ENCODE assay signal across 29 cellular contexts in genomic region chr18:10942998-10943397, GRCh38.
"Had no signal": no experiment of that assay in that cellular context is flagged by ENCODE, and none has a peak within 500 bp of the region (broad histone marks: within the 10 kb centered on the region; RNA-seq: fewer than 3 reads in every experiment).

No MANE protein-coding gene starts in this region.

- H3K4me3 ChIP-seq: adrenal gland, body of pancreas, MG63, SJSA1 had no signal

- H3K27me3 ChIP-seq: adrenal gland, body of pancreas, MG63, SJSA1 had no signal

- DNase-seq: activated B cell treated with CpG ODN at 0.5 μM for 24 hours; activated CD4-positive, alpha-beta T cell treated with anti-CD3 and anti-CD28 coated beads for 48 hours; activated CD4-positive, alpha-beta T cell treated with anti-CD3 and anti-CD28 coated beads, Interleukin-2, amount 50 U/mL, for 4 hours; activated CD4-positive, CD25-positive, alpha-beta regulatory T cell treated with anti-CD3 and anti-CD28 coated beads, Interleukin-2, amount 50 U/mL, for 72 hours; activated CD8-positive, alpha-beta T cell treated with anti-CD3 and anti-CD28 coated beads, Interleukin-2, amount 10 ng/mL, durations not matched to agents 7 days and 5 days; activated gamma-delta T cell treated with Interleukin-2 at 50 U/mL for 16 hours; activated naive CD4-positive, alpha-beta T cell treated with anti-CD3 and anti-CD28 coated beads for 36 hours; activated T-cell treated with anti-CD3 and anti-CD28 coated beads for 4 hours; activated T-cell treated with anti-CD3 and anti-CD28 coated beads, Interleukin-2, amount 50 U/mL, for 4 hours; adrenal gland; body of pancreas; caudate nucleus; Karpas-422; MG63; NCI-H1048; NCI-H1105 treated with DMSO at 0.1 percent for 48 hours; NCI-H1436; NCI-H1694; NCI-H1930; NCI-H2081 treated with DMSO at 0.1 percent for 48 hours; NCI-H226; NCI-H524 treated with DMSO at 0.1 percent for 48 hours; SHP77 treated with DMSO at 0.1 percent for 48 hours; SK-N-SH had no signal

- H3K4me2 ChIP-seq: SK-N-SH had no signal

- H3K4me1 ChIP-seq: adrenal gland, body of pancreas, SJSA1 had no signal

- H3K27ac ChIP-seq: adrenal gland, body of pancreas, SJSA1 had no signal

- ATAC-seq: activated CD8-positive, alpha-beta T cell treated with anti-CD3 and anti-CD28 coated beads, Interleukin-2, amount 10 ng/mL, durations not matched to agents 7 days and 5 days; activated naive CD4-positive, alpha-beta T cell treated with anti-CD3 and anti-CD28 coated beads, Interleukin-2, amount 50 U/mL, for 72 hours; activated T-cell treated with anti-CD3 and anti-CD28 coated beads, Interleukin-2, amount 50 U/mL, for 4 hours; body of pancreas; Panc1 had no signal

- H3K9ac ChIP-seq: SK-N-SH had no signal

- FAIRE-seq: astrocyte, bronchial epithelial cell had no signal

- H3K36me3 ChIP-seq: adrenal gland, SJSA1 had no signal
